9 cellular contexts compared by ENCODE assay signal in the genomic region with DNA sequence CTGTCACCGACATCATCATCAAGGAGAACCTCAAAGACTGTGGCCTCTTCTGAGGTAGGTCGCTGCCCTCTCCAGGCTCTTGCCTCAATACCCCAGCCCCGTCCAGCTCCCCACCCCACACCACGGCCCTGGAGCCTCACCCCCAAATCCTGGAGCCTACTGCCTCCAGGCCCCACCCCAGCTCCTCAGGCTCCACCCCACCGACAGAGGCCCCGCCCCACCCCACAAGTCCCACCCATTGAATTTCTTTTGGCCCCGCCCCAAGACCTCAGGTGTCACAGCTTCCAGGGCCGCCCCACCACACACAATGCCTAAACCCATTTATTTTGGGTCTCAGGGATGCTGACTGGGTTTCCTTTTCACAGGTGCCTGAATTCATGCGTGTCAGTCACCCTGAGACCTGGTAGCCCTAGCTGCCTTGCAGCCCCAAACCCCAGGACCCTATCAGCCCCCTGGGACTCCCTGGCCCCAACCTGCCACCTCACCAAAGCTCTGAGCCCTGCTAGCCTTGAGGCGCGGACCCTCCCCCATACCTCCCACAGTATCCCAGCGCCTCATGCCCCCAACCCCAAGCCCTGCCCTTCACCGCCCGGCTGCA. TPM values are rescaled to one million over a fixed set of nuclear protein-coding genes. Genes with fewer than 3 reads are reported as not detected.
DNase-seq lines count a peak whose midpoint lies in the region; ATAC-seq and TF ChIP-seq lines count a peak whose summit lies in the region.
"Had no signal": no experiment of that assay in that cellular context is flagged by ENCODE, and none has a peak within 500 bp of the region (broad histone marks: within the 10 kb centered on the region; RNA-seq: fewer than 3 reads in every experiment).

No MANE protein-coding gene starts in this region.

- H3K4me3 Mint-ChIP-seq in activated naive CD8-positive, alpha-beta T cell treated with anti-CD3 and anti-CD28 coated beads, Interleukin-2, amount 50 U/mL, for 24 hours, result no peak overlapping the region
- peak overlapping the region; percentile 36 to 79 (median 66) for H3K4me3 Mint-ChIP-seq in naive thymus-derived CD8-positive, alpha-beta T cell

- BruUV-seq in A673 (replicated peaks; lab: Mats Ljungman, UMichigan), result no TSS peak

- no peak for TF ChIP-seq CTCF in NB4 (IDR thresholded peaks at IDR 0.05; ENCODE audit: low read depth, low read length)
- no peak for TF ChIP-seq CTCF in A673 (conservative IDR thresholded peaks at IDR 0.05; ENCODE audit: low read depth, low read length)

- H3K36me3 Mint-ChIP-seq in activated naive CD8-positive, alpha-beta T cell treated with anti-CD3 and anti-CD28 coated beads, Interleukin-2, amount 50 U/mL, for 24 hours (ENCODE audit: low read depth), result no peaks in the 10 kb centered on the region
- no peaks in the 10 kb centered on the region for H3K36me3 Mint-ChIP-seq in naive thymus-derived CD8-positive, alpha-beta T cell

- no peak for TF ChIP-seq POLR2A in NB4 (IDR thresholded peaks at IDR 0.05; ENCODE audit: extremely low read depth, insufficient read length)

- H3K9me3 ChIP-seq in A673 (ENCODE audit: low read depth, low read length, poor library complexity, severe bottlenecking), result no peaks in the 10 kb centered on the region

- H3K4me1 Mint-ChIP-seq in activated naive CD8-positive, alpha-beta T cell treated with anti-CD3 and anti-CD28 coated beads, Interleukin-2, amount 50 U/mL, for 24 hours, result peaks cover 12% of the 10 kb centered on the region
- peaks cover 4 to 15% (median 11%) of the 10 kb centered on the region in 4 donors for H3K4me1 Mint-ChIP-seq in naive thymus-derived CD8-positive, alpha-beta T cell

- no peak overlapping the region for H3K27ac Mint-ChIP-seq in activated naive CD8-positive, alpha-beta T cell treated with anti-CD3 and anti-CD28 coated beads, Interleukin-2, amount 50 U/mL, for 24 hours
- H3K27ac Mint-ChIP-seq in naive thymus-derived CD8-positive, alpha-beta T cell, result peak overlapping the region in 8 of 10 donors; percentile 55 to 93 (median 80)

- peaks cover 18% of the 10 kb centered on the region for H3K27me3 Mint-ChIP-seq in activated naive CD8-positive, alpha-beta T cell treated with anti-CD3 and anti-CD28 coated beads, Interleukin-2, amount 50 U/mL, for 24 hours
- H3K27me3 Mint-ChIP-seq in naive thymus-derived CD8-positive, alpha-beta T cell, result peaks cover 0 to 21% (median 7%) of the 10 kb centered on the region in 5 donors

- H3K9me3 Mint-ChIP-seq in activated naive CD8-positive, alpha-beta T cell treated with anti-CD3 and anti-CD28 coated beads, Interleukin-2, amount 50 U/mL, for 24 hours, result no peaks in the 10 kb centered on the region
- H3K9me3 Mint-ChIP-seq in naive thymus-derived CD8-positive, alpha-beta T cell, result no peaks in the 10 kb centered on the region

- CTCF ChIA-PET in A673 (lab: Charles Lee), result interaction anchor here (0.7 to 1.2 kb wide), 3 partner anchors 31 to 52 kb away, joined by 4 to 7 read pairs (median 5); partner anchors contain the start of gene GNAI2

- no peaks in the 10 kb centered on the region for H3K4me1 ChIP-seq in A673 (ENCODE audit: insufficient read depth, low read length, poor library complexity, severe bottlenecking)

- H3K4me3 ChIP-seq in NB4 (ENCODE audit: low read depth, low read length) (no peak overlapping the region), A673 (ENCODE audit: low read depth, low read length, poor library complexity, severe bottlenecking) (no peak overlapping the region)

- no peaks in the 10 kb centered on the region for H3K36me3 ChIP-seq in A673 (ENCODE audit: insufficient read depth, low read length, poor library complexity, severe bottlenecking)

- peak; percentile 12 for DNase-seq in COLO668 (lab: John Stamatoyannopoulos, UW; ENCODE audit: unreplicated experiment)
- DNase-seq in NB4 (ENCODE audit: low read depth), result peak; percentile 30
- DNase-seq in activated naive CD8-positive, alpha-beta T cell treated with anti-CD3 and anti-CD28 coated beads, Interleukin-2, amount 50 U/mL, for 24 hours, result peak; percentile 43
- peak in 1 of 10 donors; percentile 52 for DNase-seq in naive thymus-derived CD8-positive, alpha-beta T cell
- no peak for DNase-seq in nucleus accumbens (lab: John Stamatoyannopoulos, UW)
- DNase-seq in A673 (ENCODE audit: low spot score), result no peak
- DNase-seq in SIG-M5 (lab: John Stamatoyannopoulos, UW), result no peak

- H3K27ac ChIP-seq in A673 (ENCODE audit: low read depth, low read length, poor library complexity, severe bottlenecking), result no peak overlapping the region

- intact Hi-C loops in A673 (cut with micrococcal nuclease; ENCODE audit: unreplicated experiment), result loop anchor here (2.0 kb wide), 1 partner anchor 32 kb away; no protein-coding TSS in a partner anchor

- H3K27me3 ChIP-seq in A673 (replicated peaks; ENCODE audit: insufficient read depth, low read depth, low read length, poor library complexity), result peaks cover 20% of the 10 kb centered on the region

- POLR2A ChIA-PET in naive thymus-derived CD8-positive, alpha-beta T cell (lab: Charles Lee), result interaction anchor here (0.9 to 5.5 kb wide), 8 partner anchors 10 to 129 kb away, joined by 3 to 48 read pairs (median 3); partner anchors contain the start of gene SLC38A3
- POLR2A ChIA-PET in A673 (lab: Charles Lee; ENCODE audit: low non-redundant PET), result no interaction called here

- peak; percentile 20 for ATAC-seq in activated naive CD8-positive, alpha-beta T cell treated with anti-CD3 and anti-CD28 coated beads, Interleukin-2, amount 50 U/mL, for 24 hours
- ATAC-seq in naive thymus-derived CD8-positive, alpha-beta T cell, result peak; percentile 55 to 85
- ATAC-seq in HG03432 (IDR thresholded peaks at IDR 0.05; ENCODE audit: unreplicated experiment), result no peak

RNA-seq across cellular contexts. Expression of gene GNAT1, which starts 3.6 kb away (rescaled TPM):
- total RNA-seq in naive thymus-derived CD8-positive, alpha-beta T cell, result not detected
- not detected for polyA plus RNA-seq in naive thymus-derived CD8-positive, alpha-beta T cell
- total RNA-seq in A673 (2021), result not detected in 2 replicates

RNA-seq across cellular contexts. Expression of gene SLC38A3, which starts 10.1 kb away (rescaled TPM):
- total RNA-seq in naive thymus-derived CD8-positive, alpha-beta T cell, result not detected
- polyA plus RNA-seq in naive thymus-derived CD8-positive, alpha-beta T cell, result not detected
- 0.31 TPM in 1 of 2 replicates, not detected in the other for total RNA-seq in A673 (2021)
- polyA plus RNA-seq: keratinocyte had no signal

RNA-seq across cellular contexts. Expression of gene SEMA3F, which starts 39.9 kb away (rescaled TPM):
- not detected for total RNA-seq in naive thymus-derived CD8-positive, alpha-beta T cell
- polyA plus RNA-seq in naive thymus-derived CD8-positive, alpha-beta T cell, result not detected
- total RNA-seq in A673 (2021), result 3.9 and 7.8 TPM in 2 replicates

RNA-seq across cellular contexts. Expression of gene GNAI2, which starts 41.0 kb away (rescaled TPM):
- 100 to 1,000 TPM; 253 to 258 TPM for total RNA-seq in naive thymus-derived CD8-positive, alpha-beta T cell
- polyA plus RNA-seq in naive thymus-derived CD8-positive, alpha-beta T cell, result 100 to 1,000 TPM; 405 to 534 (median 417) TPM
- total RNA-seq in A673 (2021), result 115 and 124 TPM in 2 replicates

Comparison
In these comparisons a context has a peak if more than half of its experiments do, and no peak if none do; other contexts are left out.
1. DNase-seq: peak in COLO668 (single experiment), NB4 (single experiment) and activated naive CD8-positive, alpha-beta T cell treated with anti-CD3 and anti-CD28 coated beads, Interleukin-2, amount 50 U/mL, for 24 hours (single experiment); none in nucleus accumbens (0 of 56), A673 (single experiment) and SIG-M5 (single experiment).